ENCODE assay signal across 1 cellular context in genomic region chr1:41341756-41342562, GRCh38.
TF ChIP-seq lines count a peak whose summit lies in the region.

No MANE protein-coding gene starts in this region.

TF ChIP-seq in K562, 482 proteins besides CTCF, POLR2A, EP300 and RAD21 (continued from another document):
- TF ChIP-seq ZNF584 (CRISPR knock-in tag; IDR thresholded peaks at IDR 0.05; ENCODE audit: low read depth) (0 out of 2 replicates have a peak, but pooled peaks have one; percentile 71), FOXK2 (conservative IDR thresholded peaks at IDR 0.05 in 1 of 2, IDR thresholded peaks at IDR 0.05 in 1 of 2; ENCODE audit: low read depth in 2 of 2) (0 out of 4 replicates have a peak, but pooled peaks of 1 of the 2 experiments have one; percentile 31), ZNF398 (CRISPR knock-in tag; IDR thresholded peaks at IDR 0.05) (no peak), ETV5 (CRISPR knock-in tag; IDR thresholded peaks at IDR 0.05; ENCODE audit: low read depth) (no peak), EWSR1 (IDR thresholded peaks at IDR 0.05; ENCODE audit: borderline replicate concordance, low read depth, partially characterized antibody) (no peak), ATF3 (IDR thresholded peaks at IDR 0.05) (peak; percentile 68), ATF3 (CRISPR knock-in tag; conservative IDR thresholded peaks at IDR 0.05) (no peak), MCM2 (IDR thresholded peaks at IDR 0.05; ENCODE audit: low read depth) (no peak), SIN3A (IDR thresholded peaks at IDR 0.05; ENCODE audit: borderline replicate concordance in 2 of 2, control insufficient read depth in 1 of 2, low read depth in 2 of 2, low read length in 2 of 2) (no peak), ZNF449 (CRISPR knock-in tag; IDR thresholded peaks at IDR 0.05) (no peak), PHF8 (IDR thresholded peaks at IDR 0.05; ENCODE audit: borderline replicate concordance, low read length) (peak; percentile 35; the same call in 1 of the 2 replicates), JUNB (CRISPR knock-in tag; conservative IDR thresholded peaks at IDR 0.05) (0 out of 2 replicates have a peak, but pooled peaks have one; percentile 12), NR2C2 (CRISPR knock-in tag; IDR thresholded peaks at IDR 0.05) (no peak), NR2C2 (tag; IDR thresholded peaks at IDR 0.05) (peak; percentile 37), RBM39 (optimal IDR thresholded peaks at IDR 0.05; ENCODE audit: low read depth, low read length) (no peak), SPI1 (IDR thresholded peaks at IDR 0.05; ENCODE audit: borderline replicate concordance, low read depth, low read length) (no peak), TEAD1 (CRISPR knock-in tag; IDR thresholded peaks at IDR 0.05) (0 out of 4 replicates have a peak, but pooled peaks of 1 of the 2 experiments have one; percentile 26), JUN (IDR thresholded peaks at IDR 0.05; ENCODE audit: borderline replicate concordance, low read depth, low read length) (peak; percentile 72; the same call in 1 of the 2 replicates), JUN (CRISPR knock-in tag; IDR thresholded peaks at IDR 0.05; ENCODE audit: borderline replicate concordance) (no peak)
